ENCODE assay signal across 20 cellular contexts in genomic region chr12:14650791-14651190, GRCh38. TPM values are rescaled to one million over a fixed set of nuclear protein-coding genes. Genes with fewer than 3 reads are reported as not detected.
DNase-seq lines count a peak whose midpoint lies in the region; ATAC-seq and TF ChIP-seq lines count a peak whose summit lies in the region.
"Had no signal": no experiment of that assay in that cellular context is flagged by ENCODE, and none has a peak within 500 bp of the region (broad histone marks: within the 10 kb centered on the region; RNA-seq: fewer than 3 reads in every experiment).

No MANE protein-coding gene starts in this region.

- no peaks in the 10 kb centered on the region for H3K9me3 Mint-ChIP-seq in GM23338
- H3K9me3 Mint-ChIP-seq: H9 had no signal

- H3K9me3 ChIP-seq in ascending aorta: no peaks in the 10 kb centered on the region
- no peaks in the 10 kb centered on the region for H3K9me3 ChIP-seq in left ventricle myocardium inferior (replicated peaks)
- H3K9me3 ChIP-seq in gastrocnemius medialis: no peaks in the 10 kb centered on the region
- H3K9me3 ChIP-seq: Caco-2, SJCRH30 had no signal

- H3K36me3 ChIP-seq in GM23338 (ENCODE audit: insufficient read depth) (no peaks in the 10 kb centered on the region), ascending aorta (no peaks in the 10 kb centered on the region), left ventricle myocardium inferior (no peaks in the 10 kb centered on the region), gastrocnemius medialis (no peaks in the 10 kb centered on the region)
- H3K36me3 ChIP-seq: SJCRH30 had no signal

- ATAC-seq in GM23338 (no peak), gastrocnemius medialis (peak; percentile 60 to 61), GM18870 (IDR thresholded peaks at IDR 0.05; ENCODE audit: unreplicated experiment) (no peak)

- 0 out of 2 replicates have a peak overlapping the region, but pooled peaks have one; percentile 21 for H3K4me2 ChIP-seq in GM23338

- no peak overlapping the region for H3K4me3 Mint-ChIP-seq in GM23338
- H3K4me3 Mint-ChIP-seq: H9 had no signal

- intact Hi-C loops in ascending aorta (cut with DNase I) (loop anchor here (5.0 kb wide), 1 partner anchor 393 kb away; no protein-coding TSS in a partner anchor), left ventricle myocardium inferior (cut with micrococcal nuclease) (no loop called here), gastrocnemius medialis (cut with DNase I; ENCODE audit: low total_unique reads) (no loop called here)

- no peaks in the 10 kb centered on the region for H3K36me3 Mint-ChIP-seq in GM23338 (ENCODE audit: low read depth)

- H4K20me1 ChIP-seq in GM23338 (replicated peaks; ENCODE audit: insufficient read depth): no peaks in the 10 kb centered on the region

- in situ Hi-C loops in gastrocnemius medialis (cut with MboI; ENCODE audit: low sequenced_read_pairs in 4 of 4): loop anchor here in 2 of 4 donors (10.0 to 25.0 kb wide), 2 partner anchors 413 to 416 kb away; no protein-coding TSS in a partner anchor

- peaks cover 3% of the 10 kb centered on the region; the same call in 1 of the 2 replicates for H3K4me1 ChIP-seq in GM23338 (ENCODE audit: insufficient read depth)
- peaks cover 2 to 6% of the 10 kb centered on the region in 2 donors for H3K4me1 ChIP-seq in ascending aorta
- no peaks in the 10 kb centered on the region for H3K4me1 ChIP-seq in left ventricle myocardium inferior
- H3K4me1 ChIP-seq in gastrocnemius medialis: peaks cover 0 to 3% of the 10 kb centered on the region in 2 donors
- H3K4me1 ChIP-seq: Caco-2 had no signal

- no peak overlapping the region for H3K27ac Mint-ChIP-seq in GM23338
- H3K27ac Mint-ChIP-seq: H9 had no signal

- no peaks in the 10 kb centered on the region for H3K9me2 ChIP-seq in GM23338 (ENCODE audit: insufficient read depth)

- H3K27ac ChIP-seq in GM23338 (ENCODE audit: low read depth) (no peak overlapping the region), ascending aorta (peak overlapping the region; percentile 37 to 48), left ventricle myocardium inferior (replicated peaks) (peak overlapping the region; percentile 24), gastrocnemius medialis (peak overlapping the region in 1 of 4 donors; percentile 8)
- H3K27ac ChIP-seq: C4-2B, SJCRH30 had no signal

- H3K4me3 ChIP-seq in GM23338: no peak overlapping the region
- no peak overlapping the region for H3K4me3 ChIP-seq in ascending aorta
- H3K4me3 ChIP-seq in left ventricle myocardium inferior: no peak overlapping the region
- H3K4me3 ChIP-seq in gastrocnemius medialis: peak overlapping the region in 1 of 4 donors; percentile 9
- H3K4me3 ChIP-seq: SJCRH30 had no signal

- H3K27me3 ChIP-seq in GM23338 (ENCODE audit: insufficient read depth) (no peaks in the 10 kb centered on the region), ascending aorta (no peaks in the 10 kb centered on the region), left ventricle myocardium inferior (ENCODE audit: low read depth) (no peaks in the 10 kb centered on the region), gastrocnemius medialis (no peaks in the 10 kb centered on the region)
- H3K27me3 ChIP-seq: SJCRH30 had no signal

- H3K79me2 ChIP-seq in GM23338 (replicated peaks; ENCODE audit: insufficient read depth): no peaks in the 10 kb centered on the region

- TF ChIP-seq POLR2A in gastrocnemius medialis (IDR thresholded peaks at IDR 0.05): no peak

- H3F3A ChIP-seq in GM23338 (replicated peaks; ENCODE audit: low read depth): no peaks in the 10 kb centered on the region

- H2AFZ ChIP-seq in GM23338: no peak overlapping the region

- H3K27me3 Mint-ChIP-seq in GM23338 (ENCODE audit: insufficient read depth, low read depth, poor library complexity): no peaks in the 10 kb centered on the region

- H3K4me1 Mint-ChIP-seq in GM23338: peaks cover 16% of the 10 kb centered on the region; the same call in 2 of the 3 replicates

- no peak for TF ChIP-seq CTCF in GM23338 (conservative IDR thresholded peaks at IDR 0.05; ENCODE audit: low read depth in 2 of 2)
- no peak for TF ChIP-seq CTCF in ascending aorta (IDR thresholded peaks at IDR 0.05)
- TF ChIP-seq CTCF in left ventricle myocardium inferior (IDR thresholded peaks at IDR 0.05; ENCODE audit: borderline replicate concordance): no peak
- TF ChIP-seq CTCF in gastrocnemius medialis (IDR thresholded peaks at IDR 0.05 in 4 of 5, conservative IDR thresholded peaks at IDR 0.05 in 1 of 5): no peak

- DNase-seq in GM23338 (ENCODE audit: low spot score): no peak
- no peak for DNase-seq in ascending aorta (ENCODE audit: low spot score in 2 of 2)
- DNase-seq in left ventricle myocardium inferior: no peak
- no peak for DNase-seq in gastrocnemius medialis
- DNase-seq in HuH-7.5 (ENCODE audit: low spot score): no peak
- DNase-seq in activated gamma-delta T cell (lab: John Stamatoyannopoulos, UW): no peak
- DNase-seq: Caco-2; EL; H9; IMR-90; Kasumi-1; NCI-H1105 treated with DMSO at 0.1 percent for 48 hours; NCI-H1694 treated with DMSO at 0.1 percent for 48 hours; NCI-H2107; NCI-H226; NK-92 treated with Interleukin-12 subunit alpha and Interleukin-12 subunit beta, amount 100 ng/mL, for 24 hours; RPMI8226; SJCRH30 had no signal

TF ChIP-seq in GM23338, 12 proteins besides CTCF, POLR2A, EP300 and RAD21 (continues in another document):
- no peak for TF ChIP-seq ZNF114 (CRISPR knock-in tag; IDR thresholded peaks at IDR 0.05)
- no peak for TF ChIP-seq ZNF462 (CRISPR knock-in tag; IDR thresholded peaks at IDR 0.05)
- TF ChIP-seq ETS1 (IDR thresholded peaks at IDR 0.05): no peak
- no peak for TF ChIP-seq EZH2 (IDR thresholded peaks at IDR 0.05; ENCODE audit: low read depth, unreplicated experiment)

RNA-seq across cellular contexts. Expression of gene GUCY2C, which starts 45.6 kb away (rescaled TPM):
- total RNA-seq in GM23338 (2014; rRNA removed; shearing (Covaris generic)): 1.9 and 3.1 TPM in 2 replicates
- 1.4 and 2.1 TPM in 2 replicates for polyA plus RNA-seq in GM23338 (2016; fragmentation: Nextera tagmentation; extraction: Ambion mirVana)
- not detected for total RNA-seq in ascending aorta
- 0.11 TPM for total RNA-seq in left ventricle myocardium inferior
- under 1 TPM in 2 of 4 donors, not detected in 2; 0.09 to 0.17 TPM for total RNA-seq in gastrocnemius medialis
- total RNA-seq: IMR-90, SJCRH30 had no signal
- polyA plus RNA-seq: IMR-90 had no signal

Comparison
In these comparisons a context has a peak if more than half of its experiments do, and no peak if none do; other contexts are left out.
1. ATAC-seq: peak in gastrocnemius medialis (2 of 2); none in GM23338 (single experiment) and GM18870 (single experiment).